In the genomic region with DNA sequence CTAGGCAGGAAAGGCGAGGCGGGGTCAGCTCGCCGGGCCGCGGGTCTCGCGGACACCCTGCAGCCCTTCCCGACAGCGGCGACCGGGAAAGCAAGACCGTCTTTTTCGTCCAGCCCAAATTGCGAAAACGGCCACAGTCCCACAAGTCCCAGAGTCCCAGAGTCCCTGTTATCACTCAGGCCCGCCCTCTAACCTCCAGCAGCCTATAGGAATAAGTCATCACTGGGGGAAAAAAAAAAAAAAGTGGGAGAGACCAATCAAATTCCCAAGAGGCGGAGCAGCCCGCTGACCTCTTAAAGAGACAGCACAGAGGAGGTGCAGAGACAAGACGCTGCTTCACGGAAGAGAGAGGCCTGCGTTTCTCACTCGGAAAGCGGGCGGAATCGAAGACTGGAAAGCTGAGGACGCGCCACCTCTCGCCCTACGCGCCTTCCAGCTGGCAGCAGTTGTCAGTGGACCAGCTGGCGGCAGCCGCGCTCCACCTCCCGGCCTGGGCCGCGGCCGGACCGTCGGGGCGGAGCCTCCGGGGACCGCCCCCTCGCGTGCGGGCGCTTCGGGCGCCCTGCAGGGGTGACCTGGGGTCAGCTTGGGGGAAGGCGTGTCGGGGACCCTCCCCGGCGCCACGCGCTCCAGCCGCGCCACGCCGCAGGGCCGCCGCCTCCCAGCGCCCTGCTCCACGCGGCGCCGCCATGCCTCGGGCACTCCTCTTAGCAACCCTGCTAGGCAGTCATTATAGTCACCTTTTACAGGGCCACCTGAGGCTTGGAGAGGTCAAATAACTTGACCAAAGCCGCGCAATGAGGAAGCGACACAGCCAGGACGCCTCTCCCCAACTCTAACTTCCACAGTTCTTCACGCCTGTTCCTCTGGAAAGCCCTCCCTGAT, we compare ENCODE assay signal across 8 cellular contexts. TPM values are rescaled to one million over a fixed set of nuclear protein-coding genes. Genes with fewer than 3 reads are reported as not detected.
DNase-seq lines count a peak whose midpoint lies in the region; ATAC-seq, FAIRE-seq and TF ChIP-seq lines count a peak whose summit lies in the region.

TSS of gene TPRA1 (minus strand) at position 141 of the 885 bp plus-strand sequence. CDS start 10,587 bp downstream, outside the sequence.

- WGBS in adrenal gland, 4 donors: 0 to 1% (median 0%) methylated on average over 30 to 72 of the region's 72 CpGs
- 0 to 1% methylated on average over 72 of the region's 72 CpGs for WGBS in heart right ventricle, 2 donors
- WGBS in upper lobe of left lung, 2 donors: 1% methylated on average over 49 to 50 of the region's 72 CpGs

- H3K9me3 ChIP-seq in adrenal gland (replicated peaks in 1 of 3) (no peaks in the 10 kb centered on the region), heart right ventricle (no peaks in the 10 kb centered on the region), upper lobe of left lung (no peaks in the 10 kb centered on the region)

- DNase-seq in GM12892 (ENCODE audit: insufficient read length): peak; percentile 90
- DNase-seq in NCI-H1436 (lab: John Stamatoyannopoulos, UW): peak; percentile 99
- DNase-seq in T-helper 1 cell: peak; percentile 59 to 92 (median 67)
- peak; percentile 86 to 98 (median 95) for DNase-seq in adrenal gland
- peak; percentile 85 to 94 for DNase-seq in heart right ventricle
- DNase-seq in posterior cingulate gyrus: peak; percentile 80 to 98 (median 86)
- DNase-seq in upper lobe of left lung: peak; percentile 92 to 96

- FAIRE-seq in GM12892 (lab: Jason Lieb, UNC): peak; percentile 96

- peak in 1 of 4 donors; percentile 11 for TF ChIP-seq EP300 in upper lobe of left lung (IDR thresholded peaks at IDR 0.05)

- no peak for TF ChIP-seq POLR2A in GM12892 (IDR thresholded peaks at IDR 0.05; ENCODE audit: low read depth, low read length)
- TF ChIP-seq POLR2A in adrenal gland (IDR thresholded peaks at IDR 0.05): peak; percentile 4 to 79
- TF ChIP-seq POLR2A in upper lobe of left lung (IDR thresholded peaks at IDR 0.05): peak in 3 of 4 donors; percentile 35 to 58 (median 39)

- H3K27ac ChIP-seq in adrenal gland: peak within 1 kb of the TSS; percentile 74 to 95 (median 90)
- peak within 1 kb of the TSS; percentile 81 to 95 (median 94) for H3K27ac ChIP-seq in heart right ventricle
- peak within 1 kb of the TSS; percentile 87 to 96 (median 94) for H3K27ac ChIP-seq in upper lobe of left lung

- TF ChIP-seq CTCF in adrenal gland (IDR thresholded peaks at IDR 0.05) (peak in 3 of 6 experiments; percentile 1 to 42 (median 38)), heart right ventricle (IDR thresholded peaks at IDR 0.05) (peak in 6 of 9 donors; percentile 16 to 58 (median 36)), upper lobe of left lung (IDR thresholded peaks at IDR 0.05) (peak in 4 of 6 experiments; percentile 12 to 75 (median 30))

- ATAC-seq in HG02840 (IDR thresholded peaks at IDR 0.05; ENCODE audit: low FRiP score, unreplicated experiment) (peak; percentile 81), heart right ventricle (peak; percentile 90 to 96 (median 94)), upper lobe of left lung (ENCODE audit: low FRiP score in 2 of 2) (peak; percentile 94)

- peaks cover 21 to 37% of the 10 kb centered on the region in 2 donors for H3K4me1 ChIP-seq in adrenal gland (replicated peaks in 1 of 2)
- peaks cover 19 to 55% (median 41%) of the 10 kb centered on the region in 9 donors for H3K4me1 ChIP-seq in heart right ventricle
- H3K4me1 ChIP-seq in upper lobe of left lung: peaks cover 28 to 36% (median 32%) of the 10 kb centered on the region in 4 donors

- H3K36me3 ChIP-seq in adrenal gland (replicated peaks in 1 of 2): no peaks in the 10 kb centered on the region
- peaks cover 0 to 4% (median 0%) of the 10 kb centered on the region in 9 donors for H3K36me3 ChIP-seq in heart right ventricle
- H3K36me3 ChIP-seq in upper lobe of left lung: no peaks in the 10 kb centered on the region

- intact Hi-C loops in adrenal gland (cut with DNase I) (no loop called here), heart right ventricle (cut with DNase I) (loop anchor here in 2 of 10 donors (5.0 to 10.0 kb wide), 2 partner anchors 86 to 234 kb away; partner anchors contain the start of gene MGLL (in 1 of the 2)), posterior cingulate gyrus (cut with DNase I) (loop anchor here (10.0 kb wide), 1 partner anchor 464 kb away; the partner anchor contains the start of gene SEC61A1)

- H3K27me3 ChIP-seq in adrenal gland: no peaks in the 10 kb centered on the region
- no peaks in the 10 kb centered on the region for H3K27me3 ChIP-seq in heart right ventricle
- no peaks in the 10 kb centered on the region for H3K27me3 ChIP-seq in upper lobe of left lung

- H3K4me3 ChIP-seq in adrenal gland (peak within 1 kb of the TSS; percentile 51 to 90 (median 82)), heart right ventricle (peak within 1 kb of the TSS; percentile 53 to 96 (median 92)), upper lobe of left lung (peak within 1 kb of the TSS; percentile 80 to 98 (median 92))

RNA-seq across cellular contexts. Expression of gene TPRA1, which starts in this region (rescaled TPM):
- polyA plus RNA-seq in GM12892 (2012; ENCODE audit: missing spikeins): 14.7 TPM
- 10 to 100 TPM; 28.0 to 65.6 (median 47.5) TPM for total RNA-seq in adrenal gland
- polyA plus RNA-seq in adrenal gland: 10 to 100 TPM; 13.5 to 54.5 (median 47.0) TPM
- total RNA-seq in heart right ventricle: 10 to 100 TPM; 11.0 to 24.2 (median 16.3) TPM
- 10 to 100 TPM; 19.5 to 26.0 TPM for polyA plus RNA-seq in heart right ventricle
- total RNA-seq in upper lobe of left lung: 10 to 100 TPM; 16.8 to 44.4 (median 40.3) TPM

Comparison
In these comparisons a context has a peak if more than half of its experiments do, and no peak if none do; other contexts are left out.
1. Peak in every context shown above with its lines: DNase-seq, ATAC-seq, H3K4me3 ChIP-seq and H3K27ac ChIP-seq.